ENCODE assay signal across 19 cellular contexts in the genomic region with DNA sequence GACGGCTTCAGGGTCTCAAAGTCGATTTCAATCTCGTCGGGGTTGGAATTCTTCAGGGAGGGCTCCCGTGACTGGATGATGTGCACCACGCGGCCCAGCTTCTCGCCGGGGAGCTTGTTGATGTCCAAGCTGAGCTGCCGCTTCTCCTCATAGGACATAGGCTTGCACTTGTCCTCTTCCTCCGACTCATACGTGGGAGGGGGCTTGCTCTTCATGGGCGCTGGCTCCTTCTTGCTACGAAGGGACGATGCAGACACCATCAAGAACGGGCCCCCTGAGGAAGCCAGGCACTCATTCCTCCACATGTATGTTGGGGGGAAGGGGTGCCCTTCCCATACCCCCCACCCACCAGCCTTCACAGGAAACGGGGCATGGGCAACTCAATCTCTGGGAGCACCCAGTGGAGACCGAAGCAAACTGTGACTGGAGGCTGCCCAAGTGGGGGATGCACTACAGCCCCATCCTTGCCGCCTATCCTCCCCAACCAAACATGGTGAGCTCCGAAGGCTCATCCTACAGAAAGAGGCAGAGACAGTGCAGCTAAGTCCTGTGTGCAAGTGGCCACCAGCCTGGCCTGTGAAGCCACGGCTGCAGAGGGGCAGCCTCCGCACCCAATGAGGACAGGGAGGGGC. TPM values are rescaled to one million over a fixed set of nuclear protein-coding genes. Genes with fewer than 3 reads are reported as not detected.
A peak's percentile ranks its signal among the peaks of the same experiment; 100 is the strongest.
DNase-seq lines count a peak whose midpoint lies in the region; ATAC-seq, FAIRE-seq and TF ChIP-seq lines count a peak whose summit lies in the region.
"Had no signal": no experiment of that assay in that cellular context is flagged by ENCODE, and none has a peak within 500 bp of the region (broad histone marks: within the 10 kb centered on the region; RNA-seq: fewer than 3 reads in every experiment).

No MANE protein-coding gene starts in this region.

- peaks cover 73% of the 10 kb centered on the region for H4K20me1 ChIP-seq in PC-9 (ENCODE audit: insufficient read depth)
- no peaks in the 10 kb centered on the region for H4K20me1 ChIP-seq in endothelial cell of umbilical vein (replicated peaks; ENCODE audit: control insufficient read depth, extremely low read depth, insufficient read depth, low read length)

- peaks cover 38% of the 10 kb centered on the region for H3F3A ChIP-seq in PC-9 (ENCODE audit: insufficient read depth, low read depth)

- H3K36me3 ChIP-seq in breast epithelium (peaks cover 9% of the 10 kb centered on the region), PC-9 (ENCODE audit: low read depth) (peaks cover 55% of the 10 kb centered on the region), endothelial cell of umbilical vein (ENCODE audit: control insufficient read depth in 2 of 2, extremely low read depth in 1 of 2, insufficient read depth in 2 of 2, low read length in 2 of 2) (peaks cover 28 to 75% of the 10 kb centered on the region in 2 experiments), right atrium auricular region (peaks cover 84% of the 10 kb centered on the region)

- intact Hi-C loops in MCF 10A (cut with micrococcal nuclease) (no loop called here), breast epithelium (cut with DNase I; ENCODE audit: low total_unique reads) (no loop called here), PC-9 (cut with micrococcal nuclease; ENCODE audit: unreplicated experiment) (loop anchor here (10.0 kb wide), 1 partner anchor 151 kb away; the partner anchor contains the start of gene SYDE1), endothelial cell of umbilical vein (cut with micrococcal nuclease) (loop anchor here (10.0 kb wide), 1 partner anchor 151 kb away; the partner anchor contains the start of gene SYDE1)

- no peak overlapping the region for H3K4me3 Mint-ChIP-seq in MCF 10A (ENCODE audit: unreplicated experiment)
- no peak overlapping the region for H3K4me3 Mint-ChIP-seq in stimulated activated naive B cell treated with anti-CD40 and anti-IgM and Interleukin-4, amounts not matched to agents 10 μg/mL and 1 μg/mL and 100 μg/mL, for 72 hours
- H3K4me3 Mint-ChIP-seq: CD8-positive, alpha-beta T cell had no signal

- no peaks in the 10 kb centered on the region for H3K27me3 Mint-ChIP-seq in MCF 10A (ENCODE audit: insufficient read depth, unreplicated experiment)
- H3K27me3 Mint-ChIP-seq in stimulated activated naive B cell treated with anti-CD40 and anti-IgM and Interleukin-4, amounts not matched to agents 10 μg/mL and 1 μg/mL and 100 μg/mL, for 72 hours = no peaks in the 10 kb centered on the region

- CTCF ChIA-PET in MCF 10A (lab: Yijun Ruan, JAX) = interaction anchor here (0.6 kb wide), 4 partner anchors 26 to 149 kb away, joined by 3 read pairs; no protein-coding TSS in a partner anchor
- CTCF ChIA-PET in PC-9 (lab: Charles Lee) = no interaction called here
- CTCF ChIA-PET in endothelial cell of umbilical vein (lab: Charles Lee) = interaction anchor here (1.0 kb wide), 1 partner anchor 78 kb away, joined by 4 read pairs; no protein-coding TSS in a partner anchor

- no peaks in the 10 kb centered on the region for H3K9me3 Mint-ChIP-seq in MCF 10A (ENCODE audit: unreplicated experiment)
- no peaks in the 10 kb centered on the region for H3K9me3 Mint-ChIP-seq in stimulated activated naive B cell treated with anti-CD40 and anti-IgM and Interleukin-4, amounts not matched to agents 10 μg/mL and 1 μg/mL and 100 μg/mL, for 72 hours
- H3K9me3 Mint-ChIP-seq: CD8-positive, alpha-beta T cell had no signal

- peaks cover 10% of the 10 kb centered on the region for H3K4me1 Mint-ChIP-seq in MCF 10A (ENCODE audit: insufficient read depth, unreplicated experiment)
- H3K4me1 Mint-ChIP-seq in stimulated activated naive B cell treated with anti-CD40 and anti-IgM and Interleukin-4, amounts not matched to agents 10 μg/mL and 1 μg/mL and 100 μg/mL, for 72 hours = peaks cover 30 to 63% of the 10 kb centered on the region in 2 donors

- H3K27me3 ChIP-seq in breast epithelium (no peaks in the 10 kb centered on the region), PC-9 (ENCODE audit: insufficient read depth, low read depth) (no peaks in the 10 kb centered on the region), endothelial cell of umbilical vein (ENCODE audit: control insufficient read depth in 2 of 2, insufficient read depth in 2 of 2, low read length in 2 of 2) (no peaks in the 10 kb centered on the region), right atrium auricular region (no peaks in the 10 kb centered on the region)
- H3K27me3 ChIP-seq: SJSA1 had no signal

- no peaks in the 10 kb centered on the region for H3K9me1 ChIP-seq in endothelial cell of umbilical vein (replicated peaks; ENCODE audit: control insufficient read depth, extremely low read depth, insufficient read depth, low read length)

- ATAC-seq in stimulated activated naive B cell treated with anti-CD40 and anti-IgM and Interleukin-4, amounts not matched to agents 10 μg/mL and 1 μg/mL and 100 μg/mL, for 72 hours (replicated peaks) = no peak
- ATAC-seq: CD8-positive, alpha-beta T cell; Panc1 had no signal

- peaks cover 93% of the 10 kb centered on the region for H3K36me3 Mint-ChIP-seq in MCF 10A (ENCODE audit: insufficient read depth, unreplicated experiment)
- H3K36me3 Mint-ChIP-seq in stimulated activated naive B cell treated with anti-CD40 and anti-IgM and Interleukin-4, amounts not matched to agents 10 μg/mL and 1 μg/mL and 100 μg/mL, for 72 hours = peaks cover 55 to 72% of the 10 kb centered on the region in 2 donors

- no peak overlapping the region for H3K9ac ChIP-seq in endothelial cell of umbilical vein (replicated peaks; ENCODE audit: extremely low read depth, insufficient read depth, low read length)
- H3K9ac ChIP-seq: KMS-11 had no signal

- H3K4me3 ChIP-seq in breast epithelium (no peak overlapping the region), PC-9 (no peak overlapping the region), endothelial cell of umbilical vein (replicated peaks in 1 of 3; ENCODE audit: insufficient read depth in 1 of 3, low read depth in 1 of 3, low read length in 3 of 3) (no peak overlapping the region), right atrium auricular region (no peak overlapping the region)
- H3K4me3 ChIP-seq: SJSA1 had no signal

- no peaks in the 10 kb centered on the region for H3K9me2 ChIP-seq in PC-9 (ENCODE audit: insufficient read depth)

- dilution Hi-C loops in endothelial cell of umbilical vein (cut with MboI; ENCODE audit: extremely low pct_ligation_motif_present, low sequenced_read_pairs) = no loop called here

- H3K4me2 ChIP-seq in PC-9 = no peak overlapping the region
- no peak overlapping the region for H3K4me2 ChIP-seq in endothelial cell of umbilical vein (ENCODE audit: insufficient read depth, low read length)
- H3K4me2 ChIP-seq: KMS-11 had no signal

- H3K4me1 ChIP-seq in breast epithelium = peaks cover 8 to 14% of the 10 kb centered on the region in 2 donors
- peaks cover 19% of the 10 kb centered on the region for H3K4me1 ChIP-seq in PC-9 (replicated peaks; ENCODE audit: insufficient read depth)
- peaks cover 20% of the 10 kb centered on the region for H3K4me1 ChIP-seq in endothelial cell of umbilical vein (ENCODE audit: control insufficient read depth, extremely low read depth, insufficient read depth, low read length)
- peaks cover 4 to 33% of the 10 kb centered on the region in 2 donors for H3K4me1 ChIP-seq in right atrium auricular region

- TF ChIP-seq POLR2A in breast epithelium (IDR thresholded peaks at IDR 0.05) (no peak), endothelial cell of umbilical vein (IDR thresholded peaks at IDR 0.05; ENCODE audit: low read depth, low read length) (no peak)

- FAIRE-seq in endothelial cell of umbilical vein (lab: Jason Lieb, UNC) = no peak
- FAIRE-seq: D721Med, H1 had no signal

- H3K9me3 ChIP-seq in breast epithelium = no peaks in the 10 kb centered on the region
- H3K9me3 ChIP-seq in PC-9 (ENCODE audit: insufficient read depth, low read depth) = no peaks in the 10 kb centered on the region
- H3K9me3 ChIP-seq in endothelial cell of umbilical vein (replicated peaks; ENCODE audit: control insufficient read depth, insufficient read depth, low read length) = no peaks in the 10 kb centered on the region
- H3K9me3 ChIP-seq in right atrium auricular region = no peaks in the 10 kb centered on the region
- H3K9me3 ChIP-seq: SJSA1 had no signal

- TF ChIP-seq CTCF in MCF 10A (IDR thresholded peaks at IDR 0.05; ENCODE audit: unreplicated experiment) (no peak), breast epithelium (IDR thresholded peaks at IDR 0.05) (no peak), PC-9 (conservative IDR thresholded peaks at IDR 0.05) (no peak), endothelial cell of umbilical vein (IDR thresholded peaks at IDR 0.05; ENCODE audit: extremely low read depth in 1 of 2, insufficient read depth in 1 of 2, low read depth in 1 of 2, low read length in 2 of 2) (no peak), right atrium auricular region (IDR thresholded peaks at IDR 0.05) (no peak)

- POLR2A ChIA-PET in MCF 10A (lab: Yijun Ruan, JAX) = no interaction called here
- POLR2A ChIA-PET in PC-9 (lab: Charles Lee; ENCODE audit: unreplicated experiment) = interaction anchor here (0.6 kb wide), 1 partner anchor 11 kb away, joined by 6 read pairs; no protein-coding TSS in a partner anchor
- POLR2A ChIA-PET in endothelial cell of umbilical vein (lab: Charles Lee) = no interaction called here

- H3K27ac Mint-ChIP-seq in MCF 10A (ENCODE audit: low read depth, unreplicated experiment) = no peak overlapping the region
- H3K27ac Mint-ChIP-seq in stimulated activated naive B cell treated with anti-CD40 and anti-IgM and Interleukin-4, amounts not matched to agents 10 μg/mL and 1 μg/mL and 100 μg/mL, for 72 hours = peak overlapping the region; percentile 6
- H3K27ac Mint-ChIP-seq: CD8-positive, alpha-beta T cell had no signal

- H2AFZ ChIP-seq in PC-9 = no peak overlapping the region
- no peak overlapping the region for H2AFZ ChIP-seq in endothelial cell of umbilical vein (ENCODE audit: low read depth, low read length)

- DNase-seq in MCF 10A (ENCODE audit: unreplicated experiment) = no peak
- no peak for DNase-seq in breast epithelium (ENCODE audit: low spot score in 2 of 2)
- DNase-seq in PC-9 = no peak
- DNase-seq in endothelial cell of umbilical vein (ENCODE audit: low read depth, low spot score) = no peak
- DNase-seq in stimulated activated naive B cell treated with anti-CD40 and anti-IgM and Interleukin-4, amounts not matched to agents 10 μg/mL and 1 μg/mL and 100 μg/mL, for 72 hours = no peak
- no peak for DNase-seq in EL
- no peak for DNase-seq in right atrium auricular region (ENCODE audit: low spot score)
- no peak for DNase-seq in NCI-H1436 treated with DMSO at 0.1 percent for 48 hours (lab: John Stamatoyannopoulos, UW)
- DNase-seq: CD8-positive, alpha-beta T cell; NCI-H1417 treated with DMSO at 0.1 percent for 48 hours; NCI-H2029; NCI-H345; NCI-H524 treated with DMSO at 0.1 percent for 48 hours had no signal

- H3K79me2 ChIP-seq in PC-9 (ENCODE audit: low read depth) (peaks cover 68% of the 10 kb centered on the region), endothelial cell of umbilical vein (ENCODE audit: control insufficient read depth, insufficient read depth, low read length) (peaks cover 4% of the 10 kb centered on the region)

- BruUV-seq in MCF 10A (replicated peaks; lab: Mats Ljungman, UMichigan) = TSS peak; percentile 79
- TSS peak; percentile 30 for BruUV-seq in PC-9 (replicated peaks; lab: Mats Ljungman, UMichigan)
- TSS peak; percentile 88 for BruUV-seq in endothelial cell of umbilical vein (replicated peaks; lab: Mats Ljungman, UMichigan)

- H3K27ac ChIP-seq in breast epithelium (no peak overlapping the region), PC-9 (no peak overlapping the region), endothelial cell of umbilical vein (ENCODE audit: insufficient read depth, low read depth, low read length) (no peak overlapping the region), right atrium auricular region (no peak overlapping the region)
- H3K27ac ChIP-seq: KMS-11, SJSA1 had no signal

RNA-seq across cellular contexts. Expression of gene EPHX3, which starts 23.2 kb away (rescaled TPM):
- total RNA-seq in MCF 10A (2022) (0.96 and 1.1 TPM in 2 replicates), breast epithelium (under 1 TPM in 1 of 3 donors, not detected in 2; 0.29 TPM), PC-9 (2021) (17.7 and 20.1 TPM in 2 replicates), endothelial cell of umbilical vein (0.55 and 0.58 TPM in 2 replicates), right atrium auricular region (under 1 TPM; 0.52 to 0.63 TPM)
- polyA plus RNA-seq in endothelial cell of umbilical vein = 0.56 and 0.70 TPM in 2 replicates
- polyA plus RNA-seq in endothelial cell of umbilical vein (2011; cell fraction: cytosol; rRNA removed) = 0.21 and 0.22 TPM in 2 replicates
- 1.0 and 1.3 TPM in 2 replicates for polyA plus RNA-seq in endothelial cell of umbilical vein (2011; cell fraction: nucleus; rRNA removed)
- polyA plus RNA-seq in endothelial cell of umbilical vein (2012) = 0.22 TPM in 1 of 2 replicates, not detected in the other
- 0.57 and 0.63 TPM in 2 replicates for polyA minus RNA-seq in endothelial cell of umbilical vein
- not detected for polyA minus RNA-seq in endothelial cell of umbilical vein (2011; cell fraction: cytosol; rRNA and poly(A)+ RNA removed)
- polyA minus RNA-seq in endothelial cell of umbilical vein (2011; cell fraction: nucleus; rRNA and poly(A)+ RNA removed) = 0.87 and 1.2 TPM in 2 replicates
- total RNA-seq: A172 had no signal

RNA-seq across cellular contexts. Expression of gene NOTCH3, which starts 54.7 kb away (rescaled TPM):
- total RNA-seq in MCF 10A (2022) (3.7 and 7.7 TPM in 2 replicates), breast epithelium (10 to 100 TPM; 22.0 to 36.4 (median 22.7) TPM), PC-9 (2021) (115 and 143 TPM in 2 replicates), endothelial cell of umbilical vein (1.2 and 1.5 TPM in 2 replicates), right atrium auricular region (10 to 100 TPM; 16.8 to 34.2 TPM)
- polyA plus RNA-seq in endothelial cell of umbilical vein = 0.63 and 0.67 TPM in 2 replicates
- polyA plus RNA-seq in endothelial cell of umbilical vein (2011; cell fraction: cytosol; rRNA removed) = 0.39 and 0.54 TPM in 2 replicates
- 0.65 and 0.97 TPM in 2 replicates for polyA plus RNA-seq in endothelial cell of umbilical vein (2011; cell fraction: nucleus; rRNA removed)
- polyA plus RNA-seq in endothelial cell of umbilical vein (2012) = 1.0 and 2.5 TPM in 2 replicates
- polyA minus RNA-seq in endothelial cell of umbilical vein = 1.6 and 2.0 TPM in 2 replicates
- 0.61 TPM for polyA minus RNA-seq in endothelial cell of umbilical vein (2011; cell fraction: cytosol; rRNA and poly(A)+ RNA removed)
- polyA minus RNA-seq in endothelial cell of umbilical vein (2011; cell fraction: nucleus; rRNA and poly(A)+ RNA removed) = 0.67 and 2.1 TPM in 2 replicates
- total RNA-seq: CD8-positive, alpha-beta T cell had no signal

Comparison
In these comparisons a context has a peak if more than half of its experiments do, and no peak if none do; other contexts are left out.
1. intact Hi-C loops: an anchor here in PC-9 (10.0 kb wide) and endothelial cell of umbilical vein (10.0 kb wide); none called in MCF 10A and breast epithelium.